Comparison of ENCODE assay signal across 1 cellular context in genomic region chr13:113102302-113102701, GRCh38.
TF ChIP-seq lines count a peak whose summit lies in the region.

No MANE protein-coding gene starts in this region.

TF ChIP-seq in HepG2, 621 proteins besides CTCF, POLR2A, EP300 and RAD21:
- TF ChIP-seq, protein P1, sequence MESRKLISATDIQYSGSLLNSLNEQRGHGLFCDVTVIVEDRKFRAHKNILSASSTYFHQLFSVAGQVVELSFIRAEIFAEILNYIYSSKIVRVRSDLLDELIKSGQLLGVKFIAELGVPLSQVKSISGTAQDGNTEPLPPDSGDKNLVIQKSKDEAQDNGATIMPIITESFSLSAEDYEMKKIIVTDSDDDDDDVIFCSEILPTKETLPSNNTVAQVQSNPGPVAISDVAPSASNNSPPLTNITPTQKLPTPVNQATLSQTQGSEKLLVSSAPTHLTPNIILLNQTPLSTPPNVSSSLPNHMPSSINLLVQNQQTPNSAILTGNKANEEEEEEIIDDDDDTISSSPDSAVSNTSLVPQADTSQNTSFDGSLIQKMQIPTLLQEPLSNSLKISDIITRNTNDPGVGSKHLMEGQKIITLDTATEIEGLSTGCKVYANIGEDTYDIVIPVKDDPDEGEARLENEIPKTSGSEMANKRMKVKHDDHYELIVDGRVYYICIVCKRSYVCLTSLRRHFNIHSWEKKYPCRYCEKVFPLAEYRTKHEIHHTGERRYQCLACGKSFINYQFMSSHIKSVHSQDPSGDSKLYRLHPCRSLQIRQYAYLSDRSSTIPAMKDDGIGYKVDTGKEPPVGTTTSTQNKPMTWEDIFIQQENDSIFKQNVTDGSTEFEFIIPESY (CRISPR knock-in tag; IDR thresholded peaks at IDR 0.05), result 0 out of 2 replicates have a peak, but pooled peaks have one; percentile 16
- TF ChIP-seq, protein P2, sequence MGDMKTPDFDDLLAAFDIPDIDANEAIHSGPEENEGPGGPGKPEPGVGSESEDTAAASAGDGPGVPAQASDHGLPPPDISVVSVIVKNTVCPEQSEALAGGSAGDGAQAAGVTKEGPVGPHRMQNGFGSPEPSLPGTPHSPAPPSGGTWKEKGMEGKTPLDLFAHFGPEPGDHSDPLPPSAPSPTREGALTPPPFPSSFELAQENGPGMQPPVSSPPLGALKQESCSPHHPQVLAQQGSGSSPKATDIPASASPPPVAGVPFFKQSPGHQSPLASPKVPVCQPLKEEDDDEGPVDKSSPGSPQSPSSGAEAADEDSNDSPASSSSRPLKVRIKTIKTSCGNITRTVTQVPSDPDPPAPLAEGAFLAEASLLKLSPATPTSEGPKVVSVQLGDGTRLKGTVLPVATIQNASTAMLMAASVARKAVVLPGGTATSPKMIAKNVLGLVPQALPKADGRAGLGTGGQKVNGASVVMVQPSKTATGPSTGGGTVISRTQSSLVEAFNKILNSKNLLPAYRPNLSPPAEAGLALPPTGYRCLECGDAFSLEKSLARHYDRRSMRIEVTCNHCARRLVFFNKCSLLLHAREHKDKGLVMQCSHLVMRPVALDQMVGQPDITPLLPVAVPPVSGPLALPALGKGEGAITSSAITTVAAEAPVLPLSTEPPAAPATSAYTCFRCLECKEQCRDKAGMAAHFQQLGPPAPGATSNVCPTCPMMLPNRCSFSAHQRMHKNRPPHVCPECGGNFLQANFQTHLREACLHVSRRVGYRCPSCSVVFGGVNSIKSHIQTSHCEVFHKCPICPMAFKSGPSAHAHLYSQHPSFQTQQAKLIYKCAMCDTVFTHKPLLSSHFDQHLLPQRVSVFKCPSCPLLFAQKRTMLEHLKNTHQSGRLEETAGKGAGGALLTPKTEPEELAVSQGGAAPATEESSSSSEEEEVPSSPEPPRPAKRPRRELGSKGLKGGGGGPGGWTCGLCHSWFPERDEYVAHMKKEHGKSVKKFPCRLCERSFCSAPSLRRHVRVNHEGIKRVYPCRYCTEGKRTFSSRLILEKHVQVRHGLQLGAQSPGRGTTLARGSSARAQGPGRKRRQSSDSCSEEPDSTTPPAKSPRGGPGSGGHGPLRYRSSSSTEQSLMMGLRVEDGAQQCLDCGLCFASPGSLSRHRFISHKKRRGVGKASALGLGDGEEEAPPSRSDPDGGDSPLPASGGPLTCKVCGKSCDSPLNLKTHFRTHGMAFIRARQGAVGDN (CRISPR knock-in tag; IDR thresholded peaks at IDR 0.05), result peak; percentile 34; the same call in 1 of the 2 replicates
